ENCODE assay signal across 17 cellular contexts in the genomic region with DNA sequence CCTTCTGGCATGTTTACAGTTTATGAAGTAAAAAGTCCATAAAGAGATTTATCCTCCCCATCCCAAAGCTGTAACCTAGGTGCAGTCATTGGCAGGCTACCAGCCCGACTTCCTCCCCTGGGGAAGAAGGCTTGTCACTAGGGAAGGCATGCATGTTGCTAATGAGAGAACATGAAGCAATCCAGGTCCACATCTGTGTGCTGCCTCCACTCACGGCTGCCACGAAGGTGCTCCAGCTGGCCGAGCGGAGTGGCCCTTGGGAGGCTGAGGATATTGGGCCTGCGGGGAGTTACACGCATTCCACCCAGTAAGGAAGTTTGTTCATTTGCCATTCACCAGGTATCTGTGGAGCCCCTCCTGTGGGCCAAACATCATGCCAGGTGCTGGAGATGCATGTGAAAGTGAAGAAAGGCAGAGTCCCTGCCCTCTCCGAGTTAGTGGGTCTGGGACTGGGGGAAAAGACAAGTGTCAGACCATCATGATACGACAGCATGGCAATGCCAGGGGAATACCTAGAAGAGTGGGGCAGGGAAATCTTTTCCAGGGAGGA.
"Had no signal": no experiment of that assay in that cellular context is flagged by ENCODE, and none has a peak within 500 bp of the region (broad histone marks: within the 10 kb centered on the region; RNA-seq: fewer than 3 reads in every experiment).

No MANE protein-coding gene starts in this region.

- H3K27ac ChIP-seq: coronary artery, heart left ventricle, left lung, ovary, sigmoid colon, skin epidermis had no signal

- H3K4me1 ChIP-seq: left lung, sigmoid colon had no signal

- H3K4me3 ChIP-seq: coronary artery, heart left ventricle, left lung, lung, ovary, right atrium auricular region, sigmoid colon, skin epidermis had no signal

- ATAC-seq: left lung; naive thymus-derived CD8-positive, alpha-beta T cell had no signal

- H3K9me3 ChIP-seq: ovary had no signal

- H3K36me3 ChIP-seq: heart left ventricle, left lung, ovary, right atrium auricular region had no signal

- H3K27me3 ChIP-seq: heart left ventricle, left lung, ovary, right atrium auricular region, sigmoid colon had no signal

- DNase-seq: effector CD4-positive, alpha-beta T cell; endodermal cell; erythroblast; foreskin melanocyte; heart left ventricle; hippocampal formation; kidney glomerular epithelial cell; left lung; mesendoderm; naive thymus-derived CD8-positive, alpha-beta T cell; ovary; sigmoid colon; stimulated activated naive CD4-positive, alpha-beta T cell treated with Interleukin-2 at 50 U/mL for 16 hours had no signal
